ENCODE assay signal across 26 cellular contexts in genomic region chrX:42606591-42606990, GRCh38.
"Had no signal": no experiment of that assay in that cellular context is flagged by ENCODE, and none has a peak within 500 bp of the region (broad histone marks: within the 10 kb centered on the region; RNA-seq: fewer than 3 reads in every experiment).

No MANE protein-coding gene starts in this region.

- DNase-seq: naive B cell; naive thymus-derived CD8-positive, alpha-beta T cell; nucleus accumbens; pancreas; psoas muscle; right lobe of liver; sigmoid colon; small intestine; stimulated activated CD4-positive, alpha-beta T cell treated with anti-CD3 and anti-CD28 coated beads, Interleukin-15, amount 100 ng/mL, for 24 hours; stimulated activated CD4-positive, alpha-beta T cell treated with anti-CD3 and anti-CD28 coated beads, Interleukin-2, amount 100 ng/mL, for 24 hours; stimulated activated CD4-positive, alpha-beta T cell treated with anti-CD3 and anti-CD28 coated beads, Interleukin-2, amount 100 ng/mL, for 48 hours; stimulated activated CD4-positive, alpha-beta T cell treated with anti-CD3 and anti-CD28 coated beads, Interleukin-4, amount 100 ng/mL, for 24 hours; stimulated activated naive B cell treated with anti-CD40 and anti-IgM and Interleukin-4, amounts not matched to agents 10 μg/mL and 1 μg/mL and 100 μg/mL, for 72 hours; stimulated activated naive CD4-positive, alpha-beta T cell treated with Interleukin-2 at 50 U/mL for 16 hours; stomach; thyroid gland; trophoblast cell; upper lobe of left lung had no signal

- H3K27me3 Mint-ChIP-seq: naive B cell; naive thymus-derived CD8-positive, alpha-beta T cell; stimulated activated naive B cell treated with anti-CD40 and anti-IgM and Interleukin-4, amounts not matched to agents 10 μg/mL and 1 μg/mL and 100 μg/mL, for 72 hours; stimulated activated naive CD8-positive, alpha-beta T cell treated with anti-CD3 and anti-CD28 coated beads, Interleukin-15, Interleukin-2, amounts not matched to agents 100 ng/mL and 50 ng/mL, for 24 hours had no signal

- H3K27me3 ChIP-seq: neutrophil, pancreas, sigmoid colon, stomach, tibial nerve, upper lobe of left lung, vagina had no signal

- H3K36me3 Mint-ChIP-seq: naive B cell; naive thymus-derived CD8-positive, alpha-beta T cell; natural killer cell treated with Interleukin-12 subunit alpha and Interleukin-12 subunit beta and Interleukin-15 and Interleukin-18, amount 100 ng/mL, for 72 hours; stimulated activated effector memory CD8-positive, alpha-beta T cell treated with anti-CD3 and anti-CD28 coated beads, Interleukin-12 subunit alpha, Interleukin-12 subunit beta, amount 100 ng/mL, for 72 hours; stimulated activated naive B cell treated with anti-CD40 and anti-IgM and Interleukin-4, amounts not matched to agents 10 μg/mL and 1 μg/mL and 100 μg/mL, for 72 hours had no signal

- H3K27ac Mint-ChIP-seq: naive B cell; naive thymus-derived CD8-positive, alpha-beta T cell; natural killer cell treated with Interleukin-12 subunit alpha and Interleukin-12 subunit beta and Interleukin-15 and Interleukin-18, amount 100 ng/mL, for 72 hours; stimulated activated effector memory CD8-positive, alpha-beta T cell treated with anti-CD3 and anti-CD28 coated beads, Interleukin-12 subunit alpha, Interleukin-12 subunit beta, amount 100 ng/mL, for 72 hours; stimulated activated naive B cell treated with anti-CD40 and anti-IgM and Interleukin-4, amounts not matched to agents 10 μg/mL and 1 μg/mL and 100 μg/mL, for 72 hours; stimulated activated naive CD8-positive, alpha-beta T cell treated with anti-CD3 and anti-CD28 coated beads, Interleukin-15, Interleukin-2, amounts not matched to agents 100 ng/mL and 50 ng/mL, for 24 hours had no signal

- H3K4me3 ChIP-seq: pancreas, psoas muscle, right lobe of liver, sigmoid colon, stomach, thoracic aorta, thyroid gland, tibial nerve, upper lobe of left lung, vagina had no signal

- H3K4me3 Mint-ChIP-seq: naive B cell; naive thymus-derived CD8-positive, alpha-beta T cell; natural killer cell treated with Interleukin-12 subunit alpha and Interleukin-12 subunit beta and Interleukin-15 and Interleukin-18, amount 100 ng/mL, for 72 hours; stimulated activated effector memory CD8-positive, alpha-beta T cell treated with anti-CD3 and anti-CD28 coated beads, Interleukin-12 subunit alpha, Interleukin-12 subunit beta, amount 100 ng/mL, for 72 hours; stimulated activated naive B cell treated with anti-CD40 and anti-IgM and Interleukin-4, amounts not matched to agents 10 μg/mL and 1 μg/mL and 100 μg/mL, for 72 hours; stimulated activated naive CD8-positive, alpha-beta T cell treated with anti-CD3 and anti-CD28 coated beads, Interleukin-15, Interleukin-2, amounts not matched to agents 100 ng/mL and 50 ng/mL, for 24 hours had no signal

- H3K4me1 Mint-ChIP-seq: naive thymus-derived CD8-positive, alpha-beta T cell; stimulated activated effector memory CD8-positive, alpha-beta T cell treated with anti-CD3 and anti-CD28 coated beads, Interleukin-12 subunit alpha, Interleukin-12 subunit beta, amount 100 ng/mL, for 72 hours had no signal

- H3K27ac ChIP-seq: neutrophil, pancreas, psoas muscle, right lobe of liver, sigmoid colon, stomach, thoracic aorta, thyroid gland, tibial nerve, upper lobe of left lung, vagina had no signal

- H3K36me3 ChIP-seq: neutrophil, pancreas, right lobe of liver, sigmoid colon, stomach, thoracic aorta, thyroid gland, tibial nerve, upper lobe of left lung, vagina had no signal

- H3K9me3 Mint-ChIP-seq: naive thymus-derived CD8-positive, alpha-beta T cell; natural killer cell treated with Interleukin-12 subunit alpha and Interleukin-12 subunit beta and Interleukin-15 and Interleukin-18, amount 100 ng/mL, for 72 hours; stimulated activated effector memory CD8-positive, alpha-beta T cell treated with anti-CD3 and anti-CD28 coated beads, Interleukin-12 subunit alpha, Interleukin-12 subunit beta, amount 100 ng/mL, for 72 hours; stimulated activated naive B cell treated with anti-CD40 and anti-IgM and Interleukin-4, amounts not matched to agents 10 μg/mL and 1 μg/mL and 100 μg/mL, for 72 hours; stimulated activated naive CD8-positive, alpha-beta T cell treated with anti-CD3 and anti-CD28 coated beads, Interleukin-15, Interleukin-2, amounts not matched to agents 100 ng/mL and 50 ng/mL, for 24 hours had no signal

- H3K9me3 ChIP-seq: neutrophil, pancreas, psoas muscle, right lobe of liver, sigmoid colon, stomach, thoracic aorta, thyroid gland, tibial nerve, upper lobe of left lung, vagina had no signal

- H3K4me1 ChIP-seq: psoas muscle, sigmoid colon, stomach, thyroid gland, tibial nerve, upper lobe of left lung, vagina had no signal

- ATAC-seq: naive thymus-derived CD8-positive, alpha-beta T cell; natural killer cell treated with Interleukin-12 subunit alpha and Interleukin-12 subunit beta and Interleukin-15 and Interleukin-18, amount 100 ng/mL, for 72 hours; pancreas; psoas muscle; right cardiac atrium; right lobe of liver; stimulated activated effector memory CD8-positive, alpha-beta T cell treated with anti-CD3 and anti-CD28 coated beads, Interleukin-12 subunit alpha, Interleukin-12 subunit beta, amount 100 ng/mL, for 72 hours; stimulated activated naive B cell treated with anti-CD40 and anti-IgM and Interleukin-4, amounts not matched to agents 10 μg/mL and 1 μg/mL and 100 μg/mL, for 72 hours had no signal
